1 cellular context compared by ENCODE assay signal in genomic region chr10:89644967-89645741, GRCh38.
TF ChIP-seq lines count a peak whose summit lies in the region.

Gene PANK1 (minus strand): TSS chr10:89645242. CDS start chr10:89644891, 351 bp downstream.

TF ChIP-seq in HepG2, 621 proteins besides CTCF, POLR2A, EP300 and RAD21 (continued from another document and continues in another):
- TF ChIP-seq NR0B2 (CRISPR knock-in tag; IDR thresholded peaks at IDR 0.05) (peak; percentile 18; the same call in 1 of the 2 replicates), NFAT5 (CRISPR knock-in tag; IDR thresholded peaks at IDR 0.05) (0 out of 2 replicates have a peak, but pooled peaks have one; percentile 9), MIER3 (CRISPR knock-in tag; IDR thresholded peaks at IDR 0.05; ENCODE audit: borderline replicate concordance) (no peak), NPAS2 (CRISPR knock-in tag; IDR thresholded peaks at IDR 0.05; ENCODE audit: borderline replicate concordance) (no peak), MIXL1 (CRISPR knock-in tag; IDR thresholded peaks at IDR 0.05) (no peak), NFYC (CRISPR knock-in tag; IDR thresholded peaks at IDR 0.05) (no peak), ZNF280B (CRISPR knock-in tag; IDR thresholded peaks at IDR 0.05; ENCODE audit: borderline replicate concordance) (no peak), CEBPB (IDR thresholded peaks at IDR 0.05; ENCODE audit: borderline replicate concordance, low read depth, low read length) (no peak), MTA1 (CRISPR knock-in tag; IDR thresholded peaks at IDR 0.05; ENCODE audit: borderline replicate concordance) (no peak), ATAD3A (CRISPR knock-in tag; IDR thresholded peaks at IDR 0.05) (no peak), HIC2 (CRISPR knock-in tag; IDR thresholded peaks at IDR 0.05; ENCODE audit: low read depth) (no peak), ZNF549 (CRISPR knock-in tag; IDR thresholded peaks at IDR 0.05) (no peak), ZBTB44 (CRISPR knock-in tag; IDR thresholded peaks at IDR 0.05) (no peak), IRF1 (CRISPR knock-in tag; IDR thresholded peaks at IDR 0.05; ENCODE audit: low read depth) (no peak), ZNF577 (CRISPR knock-in tag; IDR thresholded peaks at IDR 0.05; ENCODE audit: borderline replicate concordance, low read depth) (no peak), HDAC6 (IDR thresholded peaks at IDR 0.05; ENCODE audit: low read depth, low read length) (no peak), HNF4G (IDR thresholded peaks at IDR 0.05; ENCODE audit: borderline replicate concordance, low read depth, low read length) (no peak; the same call in 1 of the 2 replicates), HNF4G (CRISPR knock-in tag; IDR thresholded peaks at IDR 0.05; ENCODE audit: borderline replicate concordance, low read depth) (no peak), ZNF460 (CRISPR knock-in tag; IDR thresholded peaks at IDR 0.05; ENCODE audit: borderline replicate concordance) (no peak), REXO4 (CRISPR knock-in tag; IDR thresholded peaks at IDR 0.05; ENCODE audit: borderline replicate concordance) (no peak), DNMT1 (CRISPR knock-in tag; IDR thresholded peaks at IDR 0.05) (no peak), HOMEZ (CRISPR knock-in tag; IDR thresholded peaks at IDR 0.05; ENCODE audit: low read depth) (0 out of 2 replicates have a peak, but pooled peaks have one; percentile 42), ZZZ3 (CRISPR knock-in tag; IDR thresholded peaks at IDR 0.05; ENCODE audit: borderline replicate concordance) (no peak), SP140L (CRISPR knock-in tag; IDR thresholded peaks at IDR 0.05; ENCODE audit: borderline replicate concordance) (no peak), NR2C2 (CRISPR knock-in tag; IDR thresholded peaks at IDR 0.05; ENCODE audit: borderline replicate concordance) (no peak), TBX3 (IDR thresholded peaks at IDR 0.05; ENCODE audit: borderline replicate concordance) (0 out of 2 replicates have a peak, but pooled peaks have one; percentile 39), DRAP1 (CRISPR knock-in tag; IDR thresholded peaks at IDR 0.05) (no peak; the same call in 1 of the 2 replicates), HES4 (CRISPR knock-in tag; IDR thresholded peaks at IDR 0.05; ENCODE audit: borderline replicate concordance) (no peak), SP1 (IDR thresholded peaks at IDR 0.05) (no peak), SP1 (CRISPR knock-in tag; IDR thresholded peaks at IDR 0.05) (no peak; the same call in 1 of the 2 replicates), IKZF4 (CRISPR knock-in tag; IDR thresholded peaks at IDR 0.05; ENCODE audit: borderline replicate concordance, low read depth, not compliant biosample characterization) (no peak), SPEN (CRISPR knock-in tag; IDR thresholded peaks at IDR 0.05; ENCODE audit: low read depth) (peak; percentile 61; the same call in 1 of the 2 replicates), MEIS1 (CRISPR knock-in tag; IDR thresholded peaks at IDR 0.05; ENCODE audit: borderline replicate concordance) (no peak), FOXP4 (CRISPR knock-in tag; IDR thresholded peaks at IDR 0.05) (no peak), NCOA1 (CRISPR knock-in tag; IDR thresholded peaks at IDR 0.05) (no peak), TSC22D2 (CRISPR knock-in tag; IDR thresholded peaks at IDR 0.05; ENCODE audit: borderline replicate concordance) (no peak), ZNF232 (CRISPR knock-in tag; IDR thresholded peaks at IDR 0.05; ENCODE audit: borderline replicate concordance) (no peak), ZNF18 (CRISPR knock-in tag; IDR thresholded peaks at IDR 0.05; ENCODE audit: insufficient replicate concordance) (no peak), ZNF557 (CRISPR knock-in tag; IDR thresholded peaks at IDR 0.05) (no peak), ZNF296 (CRISPR knock-in tag; conservative IDR thresholded peaks at IDR 0.05) (no peak), HNRNPUL1 (IDR thresholded peaks at IDR 0.05; ENCODE audit: low read depth, low read length) (no peak), ZNF24 (IDR thresholded peaks at IDR 0.05) (no peak), ZBTB21 (CRISPR knock-in tag; IDR thresholded peaks at IDR 0.05) (peak; percentile 32; the same call in 1 of the 2 replicates), KDM2A (CRISPR knock-in tag; IDR thresholded peaks at IDR 0.05; ENCODE audit: borderline replicate concordance, low read depth) (no peak; the same call in 1 of the 2 replicates), ZSCAN5A (CRISPR knock-in tag; IDR thresholded peaks at IDR 0.05; ENCODE audit: borderline replicate concordance) (no peak)
